Comparison of ENCODE assay signal across 24 cellular contexts in the genomic region with DNA sequence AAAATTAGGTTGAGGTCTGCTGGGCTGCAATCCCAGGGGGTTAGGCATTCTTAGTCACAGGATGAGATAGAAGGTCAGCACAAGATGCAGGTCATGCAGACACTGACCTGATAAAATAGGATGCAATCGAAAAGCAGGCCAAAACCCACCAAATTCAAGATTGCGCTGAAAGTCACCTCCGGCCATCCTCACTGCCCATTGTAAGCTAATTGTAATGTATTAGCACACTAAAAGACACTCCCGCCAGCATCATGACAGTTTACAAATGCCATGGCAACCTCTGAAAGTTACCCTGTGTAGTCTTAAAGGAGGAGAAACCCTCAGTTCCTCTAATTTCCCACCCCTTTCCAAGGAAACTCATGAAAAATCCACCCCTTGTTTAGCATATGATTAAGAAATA. TPM values are rescaled to one million over a fixed set of nuclear protein-coding genes. Genes with fewer than 3 reads are reported as not detected.
"Had no signal": no experiment of that assay in that cellular context is flagged by ENCODE, and none has a peak within 500 bp of the region (broad histone marks: within the 10 kb centered on the region; RNA-seq: fewer than 3 reads in every experiment).

No MANE protein-coding gene starts in this region.

- DNase-seq: activated CD4-positive, alpha-beta T cell treated with anti-CD3 and anti-CD28 coated beads, Interleukin-2, amount 10 ng/mL, durations not matched to agents 24 days and 14 days; activated CD4-positive, CD25-positive, alpha-beta regulatory T cell; activated CD8-positive, alpha-beta T cell treated with anti-CD3 and anti-CD28 coated beads for 36 hours; activated naive CD4-positive, alpha-beta T cell; activated naive CD8-positive, alpha-beta T cell treated with anti-CD3 and anti-CD28 coated beads for 36 hours; activated T-cell treated with anti-CD3 and anti-CD28 coated beads, Interleukin-2, amount 50 U/mL, for 1 hour; amniotic stem cell; effector CD8-positive, alpha-beta T cell; esophagus squamous epithelium; kidney; midbrain; nephron progenitor cell; nucleus accumbens; posterior cingulate gyrus; stomach; T-cell; testis; upper lobe of right lung had no signal

- H3K27me3 ChIP-seq: cardiac muscle cell, esophagus squamous epithelium, stomach, testis, upper lobe of right lung had no signal

- H3K27ac ChIP-seq: cardiac muscle cell, esophagus squamous epithelium, stomach, testis, upper lobe of right lung had no signal

- H3K4me3 ChIP-seq: cardiac muscle cell, esophagus squamous epithelium, lung, stomach, testis, upper lobe of right lung had no signal

- H3K4me1 Mint-ChIP-seq: activated CD4-positive, alpha-beta T cell treated with anti-CD3 and anti-CD28 coated beads, Interleukin-2, amount 10 ng/mL, durations not matched to agents 24 days and 14 days; activated naive CD8-positive, alpha-beta T cell treated with anti-CD3 and anti-CD28 coated beads for 36 hours; activated T-helper 17 cell treated with anti-CD3 and anti-CD28 coated beads, Interleukin-2, amount 50 U/mL, for 72 hours; T-cell had no signal

- H3K36me3 Mint-ChIP-seq: activated naive CD8-positive, alpha-beta T cell treated with anti-CD3 and anti-CD28 coated beads for 36 hours; T-cell had no signal

- H3K27ac Mint-ChIP-seq: activated CD4-positive, alpha-beta T cell treated with anti-CD3 and anti-CD28 coated beads, Interleukin-2, amount 10 ng/mL, durations not matched to agents 24 days and 14 days; activated CD8-positive, alpha-beta T cell treated with anti-CD3 and anti-CD28 coated beads for 36 hours; activated naive CD8-positive, alpha-beta T cell treated with anti-CD3 and anti-CD28 coated beads for 36 hours; activated T-helper 17 cell treated with anti-CD3 and anti-CD28 coated beads, Interleukin-2, amount 50 U/mL, for 72 hours; dendritic cell treated with granulocyte-macrophage colony-stimulating factor and Interleukin-4, amounts not matched to agents 40 ng/mL and 50 ng/mL, for 4 days; T-cell had no signal

- H3K4me1 ChIP-seq: esophagus squamous epithelium, stomach, testis, upper lobe of right lung had no signal

- H3K9me3 ChIP-seq: esophagus squamous epithelium, stomach, testis, upper lobe of right lung had no signal

- H3K36me3 ChIP-seq: cardiac muscle cell, esophagus squamous epithelium, stomach, upper lobe of right lung had no signal

- H3K4me3 Mint-ChIP-seq: activated CD4-positive, alpha-beta T cell treated with anti-CD3 and anti-CD28 coated beads, Interleukin-2, amount 10 ng/mL, durations not matched to agents 24 days and 14 days; activated CD8-positive, alpha-beta T cell treated with anti-CD3 and anti-CD28 coated beads for 36 hours; activated naive CD8-positive, alpha-beta T cell treated with anti-CD3 and anti-CD28 coated beads for 36 hours; activated T-helper 17 cell treated with anti-CD3 and anti-CD28 coated beads, Interleukin-2, amount 50 U/mL, for 72 hours; dendritic cell treated with granulocyte-macrophage colony-stimulating factor and Interleukin-4, amounts not matched to agents 40 ng/mL and 50 ng/mL, for 4 days; T-cell had no signal

- H3K9me3 Mint-ChIP-seq: activated CD4-positive, alpha-beta T cell treated with anti-CD3 and anti-CD28 coated beads, Interleukin-2, amount 10 ng/mL, durations not matched to agents 24 days and 14 days; activated CD8-positive, alpha-beta T cell treated with anti-CD3 and anti-CD28 coated beads for 36 hours; activated naive CD8-positive, alpha-beta T cell treated with anti-CD3 and anti-CD28 coated beads for 36 hours; activated T-helper 17 cell treated with anti-CD3 and anti-CD28 coated beads, Interleukin-2, amount 50 U/mL, for 72 hours; dendritic cell treated with granulocyte-macrophage colony-stimulating factor and Interleukin-4, amounts not matched to agents 40 ng/mL and 50 ng/mL, for 4 days; nephron progenitor cell; T-cell had no signal

- H3K27me3 Mint-ChIP-seq: activated CD4-positive, alpha-beta T cell treated with anti-CD3 and anti-CD28 coated beads, Interleukin-2, amount 10 ng/mL, durations not matched to agents 24 days and 14 days; activated CD8-positive, alpha-beta T cell treated with anti-CD3 and anti-CD28 coated beads for 36 hours; activated T-helper 17 cell treated with anti-CD3 and anti-CD28 coated beads, Interleukin-2, amount 50 U/mL, for 72 hours; dendritic cell treated with granulocyte-macrophage colony-stimulating factor and Interleukin-4, amounts not matched to agents 40 ng/mL and 50 ng/mL, for 4 days; T-cell had no signal

- ATAC-seq: activated CD8-positive, alpha-beta T cell treated with anti-CD3 and anti-CD28 coated beads for 36 hours; activated T-helper 17 cell treated with anti-CD3 and anti-CD28 coated beads, Interleukin-2, amount 50 U/mL, for 72 hours; left lobe of liver; T-cell; upper lobe of right lung had no signal

- FAIRE-seq: endothelial cell of umbilical vein, kidney had no signal

RNA-seq across cellular contexts. Expression of gene UTS2B, which starts 28.3 kb away (rescaled TPM):
- total RNA-seq: activated CD4-positive, alpha-beta T cell treated with anti-CD3 and anti-CD28 coated beads, Interleukin-2, amount 10 ng/mL, durations not matched to agents 24 days and 14 days; activated CD8-positive, alpha-beta T cell treated with anti-CD3 and anti-CD28 coated beads for 36 hours; activated naive CD8-positive, alpha-beta T cell treated with anti-CD3 and anti-CD28 coated beads for 36 hours; activated T-helper 17 cell treated with anti-CD3 and anti-CD28 coated beads, Interleukin-2, amount 50 U/mL, for 72 hours; cardiac muscle cell; stomach had no signal
